8 cellular contexts compared by ENCODE assay signal in genomic region chr12:8242881-8243681, GRCh38. TPM values are rescaled to one million over a fixed set of nuclear protein-coding genes. Genes with fewer than 3 reads are reported as not detected.
A peak's percentile ranks its signal among the peaks of the same experiment; 100 is the strongest.
DNase-seq lines count a peak whose midpoint lies in the region; ATAC-seq and TF ChIP-seq lines count a peak whose summit lies in the region.
"Not testable (repeated sequence)": the region's sequence is repeated elsewhere in the genome, so short reads cannot be mapped to it uniquely, and the experiment has no call there.

No MANE protein-coding gene starts in this region.

- not testable (repeated sequence) for TF ChIP-seq CTCF in GM20000 (IDR thresholded peaks at IDR 0.05; ENCODE audit: extremely low read depth, missing control alignments)

- peak overlapping the region; percentile 73 for H3K27ac ChIP-seq in CD4-positive, CD25-positive, alpha-beta regulatory T cell (ENCODE audit: insufficient read depth, low read length, poor library complexity, severe bottlenecking)
- H3K27ac ChIP-seq in HUES48 (ENCODE audit: low read depth, low read length) = peak overlapping the region; percentile 78

- not testable (repeated sequence) for H3K9me3 Mint-ChIP-seq in CD4-positive, CD25-positive, alpha-beta regulatory T cell; activated CD8-positive, alpha-beta memory T cell treated with anti-CD3 and anti-CD28 coated beads, Interleukin-2, amount 10 ng/mL, durations not matched to agents 7 days and 5 days (ENCODE audit: low read depth)

- DNase-seq in CD4-positive, CD25-positive, alpha-beta regulatory T cell = peak; percentile 92 to 100 (median 97)
- DNase-seq in GM20000 (ENCODE audit: low spot score) = peak; percentile 92
- DNase-seq in NT2/D1 (ENCODE audit: low read depth, low spot score) = peak; percentile 100
- DNase-seq in activated CD8-positive, alpha-beta memory T cell treated with anti-CD3 and anti-CD28 coated beads, Interleukin-2, amount 10 ng/mL, durations not matched to agents 7 days and 5 days = peak; percentile 99
- DNase-seq in effector CD8-positive, alpha-beta T cell (lab: John Stamatoyannopoulos, UW) = peak; percentile 99
- DNase-seq in lung microvascular endothelial cell (ENCODE audit: low read depth in 2 of 2) = peak; percentile 98
- DNase-seq in stimulated activated CD4-positive, alpha-beta T cell treated with anti-CD3 and anti-CD28 coated beads, Interleukin-4, amount 100 ng/mL, for 48 hours (ENCODE audit: low read depth in 2 of 2) = peak; percentile 96 to 100

- H3K4me1 ChIP-seq in CD4-positive, CD25-positive, alpha-beta regulatory T cell (ENCODE audit: control insufficient read depth, insufficient read depth, low read length, poor library complexity, severe bottlenecking); HUES48 (ENCODE audit: control insufficient read depth, insufficient read depth, low read length); NT2/D1 (ENCODE audit: insufficient read depth, insufficient read length): not testable (repeated sequence)

- not testable (repeated sequence) for H3K27me3 ChIP-seq in CD4-positive, CD25-positive, alpha-beta regulatory T cell (ENCODE audit: control insufficient read depth, insufficient read depth, low read length); HUES48 (ENCODE audit: control insufficient read depth, insufficient read depth, low read length); NT2/D1 (ENCODE audit: insufficient read depth, insufficient read length)

- not testable (repeated sequence) for H3K27me3 Mint-ChIP-seq in CD4-positive, CD25-positive, alpha-beta regulatory T cell
- H3K27me3 Mint-ChIP-seq in activated CD8-positive, alpha-beta memory T cell treated with anti-CD3 and anti-CD28 coated beads, Interleukin-2, amount 10 ng/mL, durations not matched to agents 7 days and 5 days = peaks cover 11% of the 10 kb centered on the region

- peaks cover 3 to 15% (median 6%) of the 10 kb centered on the region in 4 donors for H3K4me1 Mint-ChIP-seq in CD4-positive, CD25-positive, alpha-beta regulatory T cell
- peaks cover 17% of the 10 kb centered on the region for H3K4me1 Mint-ChIP-seq in activated CD8-positive, alpha-beta memory T cell treated with anti-CD3 and anti-CD28 coated beads, Interleukin-2, amount 10 ng/mL, durations not matched to agents 7 days and 5 days

- not testable (repeated sequence) for H3K4me3 ChIP-seq in CD4-positive, CD25-positive, alpha-beta regulatory T cell (ENCODE audit: low read depth, low read length)
- peak overlapping the region; percentile 83 for H3K4me3 ChIP-seq in HUES48 (ENCODE audit: low read depth, low read length)
- peak overlapping the region; percentile 88 for H3K4me3 ChIP-seq in NT2/D1 (ENCODE audit: insufficient read length, low read depth)

- peak overlapping the region; percentile 71 to 99 (median 95) for H3K27ac Mint-ChIP-seq in CD4-positive, CD25-positive, alpha-beta regulatory T cell
- peak overlapping the region; percentile 97 for H3K27ac Mint-ChIP-seq in activated CD8-positive, alpha-beta memory T cell treated with anti-CD3 and anti-CD28 coated beads, Interleukin-2, amount 10 ng/mL, durations not matched to agents 7 days and 5 days

- CTCF ChIA-PET in activated CD8-positive, alpha-beta memory T cell treated with anti-CD3 and anti-CD28 coated beads, Interleukin-2, amount 10 ng/mL, durations not matched to agents 7 days and 5 days (lab: Charles Lee) = interaction anchor here (1.0 to 1.7 kb wide), 3 partner anchors 11 to 153 kb away, joined by 3 to 9 read pairs (median 3); no protein-coding TSS in a partner anchor

- H3K4me3 Mint-ChIP-seq in CD4-positive, CD25-positive, alpha-beta regulatory T cell = peak overlapping the region; percentile 92 to 98 (median 96)
- peak overlapping the region; percentile 84 for H3K4me3 Mint-ChIP-seq in activated CD8-positive, alpha-beta memory T cell treated with anti-CD3 and anti-CD28 coated beads, Interleukin-2, amount 10 ng/mL, durations not matched to agents 7 days and 5 days

- H3K9me3 ChIP-seq in CD4-positive, CD25-positive, alpha-beta regulatory T cell (ENCODE audit: control insufficient read depth in 2 of 2, low read length in 2 of 2); HUES48 (ENCODE audit: control insufficient read depth, insufficient read depth, low read length); NT2/D1 (ENCODE audit: insufficient read depth, low read length): not testable (repeated sequence)

- H3K9ac ChIP-seq in HUES48 (ENCODE audit: low read depth, low read length) (peak overlapping the region; percentile 78), NT2/D1 (ENCODE audit: insufficient read length, low read depth) (peak overlapping the region; percentile 99)

- ATAC-seq in CD4-positive, CD25-positive, alpha-beta regulatory T cell (ENCODE audit: low read depth in 2 of 2) = peak; percentile 96 to 99
- ATAC-seq in activated CD8-positive, alpha-beta memory T cell treated with anti-CD3 and anti-CD28 coated beads, Interleukin-2, amount 10 ng/mL, durations not matched to agents 7 days and 5 days = peak; percentile 99

- not testable (repeated sequence) for H3K36me3 ChIP-seq in CD4-positive, CD25-positive, alpha-beta regulatory T cell (ENCODE audit: control insufficient read depth, insufficient read depth, low read length); HUES48 (ENCODE audit: control insufficient read depth, insufficient read depth, low read length)
- peaks cover 12% of the 10 kb centered on the region for H3K36me3 ChIP-seq in NT2/D1 (ENCODE audit: insufficient read depth, insufficient read length, low read length)

- not testable (repeated sequence) for H3K36me3 Mint-ChIP-seq in CD4-positive, CD25-positive, alpha-beta regulatory T cell; activated CD8-positive, alpha-beta memory T cell treated with anti-CD3 and anti-CD28 coated beads, Interleukin-2, amount 10 ng/mL, durations not matched to agents 7 days and 5 days

RNA-seq across cellular contexts. Expression of gene FAM90A1, which starts 15.7 kb away (rescaled TPM):
- 0.67 TPM for total RNA-seq in CD4-positive, CD25-positive, alpha-beta regulatory T cell
- under 1 TPM in 2 of 4 donors, not detected in 2; 0.11 to 0.24 TPM for polyA plus RNA-seq in CD4-positive, CD25-positive, alpha-beta regulatory T cell
- total RNA-seq in activated CD8-positive, alpha-beta memory T cell treated with anti-CD3 and anti-CD28 coated beads, Interleukin-2, amount 10 ng/mL, durations not matched to agents 7 days and 5 days = under 1 TPM in 1 of 2 experiments, not detected in 1; 0.14 TPM
- under 0.01 TPM in 1 of 2 replicates, not detected in the other for total RNA-seq in lung microvascular endothelial cell
